Comparison of ENCODE assay signal across 8 cellular contexts in genomic region chr17:40322417-40323315, GRCh38. TPM values are rescaled to one million over a fixed set of nuclear protein-coding genes. Genes with fewer than 3 reads are reported as not detected.
A peak's percentile ranks its signal among the peaks of the same experiment; 100 is the strongest.
DNase-seq lines count a peak whose midpoint lies in the region; ATAC-seq and TF ChIP-seq lines count a peak whose summit lies in the region.

No MANE protein-coding gene starts in this region.

- peak overlapping the region; percentile 86 for H3K4me3 ChIP-seq in GM06990 (replicated peaks; ENCODE audit: low read depth, low read length)

- DNase-seq in GM06990 (ENCODE audit: extremely low read depth, insufficient read length), result peak; percentile 94
- no peak for DNase-seq in HEK293T (ENCODE audit: extremely low spot score)
- peak; percentile 98 for DNase-seq in NOMO-1 treated with DMSO at 0.1 percent for 48 hours (lab: John Stamatoyannopoulos, UW; ENCODE audit: unreplicated experiment)
- DNase-seq in activated CD8-positive, alpha-beta memory T cell treated with anti-CD3 and anti-CD28 coated beads, Interleukin-2, amount 50 U/mL, for 24 hours (ENCODE audit: extremely low read depth), result peak; percentile 69
- no peak for DNase-seq in epithelial cell of prostate (ENCODE audit: low read depth, low spot score)
- DNase-seq in natural killer cell treated with Interleukin-12 subunit alpha and Interleukin-12 subunit beta and Interleukin-15 and Interleukin-18, amount 100 ng/mL, for 72 hours (ENCODE audit: low spot score), result peak; percentile 90
- peak; percentile 82 for DNase-seq in stimulated activated naive CD4-positive, alpha-beta T cell treated with Interleukin-2 at 50 U/mL for 16 hours (lab: John Stamatoyannopoulos, UW)
- DNase-seq in cerebellar nuclear complex (lab: John Stamatoyannopoulos, UW), result no peak

- H3K27ac Mint-ChIP-seq in natural killer cell treated with Interleukin-12 subunit alpha and Interleukin-12 subunit beta and Interleukin-15 and Interleukin-18, amount 100 ng/mL, for 72 hours, result peak overlapping the region; percentile 98 to 99

- peaks cover 82 to 94% of the 10 kb centered on the region in 2 donors for H3K4me1 Mint-ChIP-seq in natural killer cell treated with Interleukin-12 subunit alpha and Interleukin-12 subunit beta and Interleukin-15 and Interleukin-18, amount 100 ng/mL, for 72 hours (ENCODE audit: low read depth in 2 of 2)

- no peaks in the 10 kb centered on the region for H3K36me3 ChIP-seq in GM06990 (ENCODE audit: control insufficient read depth, insufficient read depth, low read length)

- POLR2A ChIA-PET in HEK293T (lab: Yijun Ruan, JAX), result interaction anchor here (1.0 kb wide), 1 partner anchor 95 kb away, joined by 3 read pairs; the partner anchor contains the start of gene TOP2A

- no peaks in the 10 kb centered on the region for H3K27me3 Mint-ChIP-seq in natural killer cell treated with Interleukin-12 subunit alpha and Interleukin-12 subunit beta and Interleukin-15 and Interleukin-18, amount 100 ng/mL, for 72 hours

- no peaks in the 10 kb centered on the region for H3K9me3 Mint-ChIP-seq in natural killer cell treated with Interleukin-12 subunit alpha and Interleukin-12 subunit beta and Interleukin-15 and Interleukin-18, amount 100 ng/mL, for 72 hours

- peak overlapping the region; percentile 93 for H3K4me3 Mint-ChIP-seq in natural killer cell treated with Interleukin-12 subunit alpha and Interleukin-12 subunit beta and Interleukin-15 and Interleukin-18, amount 100 ng/mL, for 72 hours

- no peak for TF ChIP-seq CTCF in GM06990 (IDR thresholded peaks at IDR 0.05; ENCODE audit: insufficient read depth, low read length, poor library complexity, severe bottlenecking)

- peak overlapping the region; percentile 45 for H3K27ac ChIP-seq in epithelial cell of prostate

- H3K36me3 Mint-ChIP-seq in natural killer cell treated with Interleukin-12 subunit alpha and Interleukin-12 subunit beta and Interleukin-15 and Interleukin-18, amount 100 ng/mL, for 72 hours, result no peaks in the 10 kb centered on the region

- CTCF ChIA-PET in HEK293T (lab: Yijun Ruan, JAX), result interaction anchor here (1.0 kb wide), 1 partner anchor 32 kb away, joined by 3 read pairs; no protein-coding TSS in a partner anchor

- peak; percentile 69 to 76 for ATAC-seq in natural killer cell treated with Interleukin-12 subunit alpha and Interleukin-12 subunit beta and Interleukin-15 and Interleukin-18, amount 100 ng/mL, for 72 hours

- H3K27me3 ChIP-seq in GM06990 (replicated peaks; ENCODE audit: control insufficient read depth, insufficient read depth, low read length), result no peaks in the 10 kb centered on the region

TF ChIP-seq in HEK293T, 16 proteins besides CTCF, POLR2A, EP300 and RAD21:
- 0 out of 2 replicates have a peak, but pooled peaks have one; percentile 48 for TF ChIP-seq ZNF384 (IDR thresholded peaks at IDR 0.05)
- TF ChIP-seq L3MBTL2 (conservative IDR thresholded peaks at IDR 0.05), result no peak
- peak; percentile 57 for TF ChIP-seq PKNOX1 (IDR thresholded peaks at IDR 0.05)

RNA-seq across cellular contexts. Expression of gene RARA, which starts 13.7 kb away (rescaled TPM):
- 10 to 100 TPM; 26.4 to 37.8 TPM for total RNA-seq in natural killer cell treated with Interleukin-12 subunit alpha and Interleukin-12 subunit beta and Interleukin-15 and Interleukin-18, amount 100 ng/mL, for 72 hours

RNA-seq across cellular contexts. Expression of gene CDC6, which starts 35.0 kb away (rescaled TPM):
- total RNA-seq in natural killer cell treated with Interleukin-12 subunit alpha and Interleukin-12 subunit beta and Interleukin-15 and Interleukin-18, amount 100 ng/mL, for 72 hours, result 100 to 1,000 TPM in 1 of 2 donors, 10 to 100 TPM in 1; 79.2 to 172 TPM

RNA-seq across cellular contexts. Expression of gene GJD3, which starts 41.9 kb away (rescaled TPM):
- total RNA-seq in natural killer cell treated with Interleukin-12 subunit alpha and Interleukin-12 subunit beta and Interleukin-15 and Interleukin-18, amount 100 ng/mL, for 72 hours, result not detected

Comparison
In these comparisons a context has a peak if more than half of its experiments do, and no peak if none do; other contexts are left out.
1. DNase-seq: peak in GM06990 (single experiment), NOMO-1 treated with DMSO at 0.1 percent for 48 hours (single experiment), activated CD8-positive, alpha-beta memory T cell treated with anti-CD3 and anti-CD28 coated beads, Interleukin-2, amount 50 U/mL, for 24 hours (single experiment), natural killer cell treated with Interleukin-12 subunit alpha and Interleukin-12 subunit beta and Interleukin-15 and Interleukin-18, amount 100 ng/mL, for 72 hours (single experiment) and stimulated activated naive CD4-positive, alpha-beta T cell treated with Interleukin-2 at 50 U/mL for 16 hours (single experiment); none in HEK293T (single experiment), epithelial cell of prostate (single experiment) and cerebellar nuclear complex (0 of 2).